In genomic region chr11:35546317-35546716, GRCh38 we compare ENCODE assay signal across 1 cellular context.
TF ChIP-seq lines count a peak whose summit lies in the region.

No MANE protein-coding gene starts in this region.

TF ChIP-seq in IMR-90, 13 proteins besides CTCF, POLR2A, EP300 and RAD21:
- TF ChIP-seq RFX5 (IDR thresholded peaks at IDR 0.05; ENCODE audit: low read depth, low read length) (no peak), NFE2L2 (IDR thresholded peaks at IDR 0.05; ENCODE audit: low read depth, low read length) (no peak), CHD1 (IDR thresholded peaks at IDR 0.05; ENCODE audit: low read depth, low read length) (no peak), CEBPB (IDR thresholded peaks at IDR 0.05; ENCODE audit: low read depth, low read length) (no peak), MAFK (IDR thresholded peaks at IDR 0.05; ENCODE audit: low read depth, low read length) (no peak), FOS (IDR thresholded peaks at IDR 0.05; ENCODE audit: low read depth, low read length) (no peak), ELK1 (IDR thresholded peaks at IDR 0.05; ENCODE audit: borderline replicate concordance, low read depth, low read length) (no peak), MXI1 (IDR thresholded peaks at IDR 0.05; ENCODE audit: borderline replicate concordance, low read depth, low read length) (no peak), MAZ (IDR thresholded peaks at IDR 0.05; ENCODE audit: borderline replicate concordance, low read depth, low read length) (no peak), USF2 (IDR thresholded peaks at IDR 0.05; ENCODE audit: low read depth, low read length) (no peak), BHLHE40 (IDR thresholded peaks at IDR 0.05; ENCODE audit: low read depth, low read length) (no peak)
